ENCODE assay signal across 21 cellular contexts in genomic region chr1:156366832-156367231, GRCh38. TPM values are rescaled to one million over a fixed set of nuclear protein-coding genes. Genes with fewer than 3 reads are reported as not detected.
DNase-seq lines count a peak whose midpoint lies in the region; ATAC-seq lines count a peak whose summit lies in the region.
"Had no signal": no experiment of that assay in that cellular context is flagged by ENCODE, and none has a peak within 500 bp of the region (broad histone marks: within the 10 kb centered on the region; RNA-seq: fewer than 3 reads in every experiment).

No MANE protein-coding gene starts in this region.

- H3K23ac ChIP-seq in neuronal stem cell (ENCODE audit: low read depth, low read length, poor library complexity) = no peak overlapping the region

- no peak overlapping the region for H2BK12ac ChIP-seq in neuronal stem cell (ENCODE audit: low read length)

- ATAC-seq in HG02588 (IDR thresholded peaks at IDR 0.05; ENCODE audit: unreplicated experiment) = no peak
- no peak for ATAC-seq in HG03039 (IDR thresholded peaks at IDR 0.05; ENCODE audit: unreplicated experiment)

- peaks cover 3 to 6% of the 10 kb centered on the region in 2 donors for H3K4me1 ChIP-seq in neuronal stem cell (ENCODE audit: control insufficient read depth in 2 of 2, insufficient read depth in 1 of 2, low read depth in 1 of 2, low read length in 2 of 2)

- no peak overlapping the region for H2AFZ ChIP-seq in neuronal stem cell (ENCODE audit: low read length)

- H2BK120ac ChIP-seq in neuronal stem cell (ENCODE audit: low read depth, low read length) = no peak overlapping the region

- peak overlapping the region; percentile 49 for H2AK5ac ChIP-seq in neuronal stem cell (ENCODE audit: low read depth, low read length)

- DNase-seq in AG20443 (ENCODE audit: low spot score) (peak; percentile 8), SK-N-DZ (ENCODE audit: low spot score) (peak; percentile 84), neuronal stem cell (ENCODE audit: low spot score) (no peak), ecto neural progenitor cell (ENCODE audit: low spot score) (no peak)
- DNase-seq: 8988T, ACHN, DMS153, DND-41, H9, IMR-90, MM.1S, NCI-H2029, NCI-H446 treated with DMSO at 0.1 percent for 48 hours, NCI-H526 treated with DMSO at 0.1 percent for 48 hours, Right ventricle myocardium superior, RPMI8226 had no signal

- no CpG with 5 or more reads among the region's 4 CpGs for WGBS in neuronal stem cell (ENCODE audit: extremely low coverage in 2 of 2, insufficient read length in 2 of 2, insufficient replicate concordance in 1 of 2), 2 donors

- no peak overlapping the region for H3K4ac ChIP-seq in neuronal stem cell (ENCODE audit: low read length)

- H2BK5ac ChIP-seq in neuronal stem cell (ENCODE audit: low read length) = no peak overlapping the region

- H3K27ac ChIP-seq in neuronal stem cell (replicated peaks; ENCODE audit: low read length) = no peak overlapping the region
- H3K27ac ChIP-seq: KMS-11, SJSA1 had no signal

- no peak overlapping the region for H3K14ac ChIP-seq in neuronal stem cell (ENCODE audit: low read length)

- H3K27me3 ChIP-seq in neuronal stem cell (ENCODE audit: control insufficient read depth in 3 of 3, insufficient read depth in 3 of 3, low read depth in 1 of 3, low read length in 3 of 3) = peaks cover 4 to 60% (median 24%) of the 10 kb centered on the region in 3 experiments

- no peak overlapping the region for H3K4me3 ChIP-seq in neuronal stem cell (ENCODE audit: low read length in 2 of 2)
- H3K4me3 ChIP-seq: SJSA1 had no signal

- no peak overlapping the region for H3K9ac ChIP-seq in neuronal stem cell (ENCODE audit: low read depth, low read length, poor library complexity)
- H3K9ac ChIP-seq: KMS-11 had no signal

- H3K9me3 ChIP-seq in neuronal stem cell (replicated peaks in 1 of 2; ENCODE audit: control insufficient read depth in 2 of 2, insufficient read depth in 1 of 2, low read depth in 1 of 2, low read length in 2 of 2) = no peaks in the 10 kb centered on the region
- H3K9me3 ChIP-seq: SJSA1 had no signal

- H3K36me3 ChIP-seq in neuronal stem cell (replicated peaks in 1 of 2; ENCODE audit: control insufficient read depth in 2 of 2, insufficient read depth in 2 of 2, low read length in 2 of 2) = no peaks in the 10 kb centered on the region
- H3K36me3 ChIP-seq: SJSA1 had no signal

- H4K91ac ChIP-seq in neuronal stem cell (ENCODE audit: low read depth, low read length, poor library complexity) = no peak overlapping the region

- no peak overlapping the region for H2BK15ac ChIP-seq in neuronal stem cell (ENCODE audit: low read length)

- no peaks in the 10 kb centered on the region for H3K79me1 ChIP-seq in neuronal stem cell (ENCODE audit: low read depth, low read length)

- H4K8ac ChIP-seq in neuronal stem cell (ENCODE audit: low read depth, low read length) = no peak overlapping the region

- no peak overlapping the region for H3K4me2 ChIP-seq in neuronal stem cell (ENCODE audit: insufficient read depth, low read length, poor library complexity, severe bottlenecking)
- H3K4me2 ChIP-seq: KMS-11 had no signal

- no peak overlapping the region for H3K18ac ChIP-seq in neuronal stem cell (ENCODE audit: low read length)

RNA-seq across cellular contexts. Expression of gene RHBG, which starts 2.2 kb away (rescaled TPM):
- polyA plus RNA-seq in SK-N-DZ (2014; cell fraction: cytosol; rRNA removed) = 5.4 and 8.6 TPM in 2 replicates
- 22.8 and 30.3 TPM in 2 replicates for polyA plus RNA-seq in SK-N-DZ (2014; cell fraction: nucleus; rRNA removed)
- polyA plus RNA-seq in neuronal stem cell (2013, experiment 1 of 2) = 0.03 TPM
- polyA plus RNA-seq in neuronal stem cell (2013, experiment 2 of 2) = 0.03 TPM
- polyA plus RNA-seq: BJ, IMR-90 had no signal

RNA-seq across cellular contexts. Expression of gene TSACC, which starts 28.5 kb away (rescaled TPM):
- polyA plus RNA-seq in SK-N-DZ (2014; cell fraction: cytosol; rRNA removed) = 1.6 and 2.4 TPM in 2 replicates
- 0.91 TPM in 1 of 2 replicates, not detected in the other for polyA plus RNA-seq in SK-N-DZ (2014; cell fraction: nucleus; rRNA removed)
- 0.52 TPM for polyA plus RNA-seq in neuronal stem cell (2013, experiment 1 of 2)
- 0.66 TPM for polyA plus RNA-seq in neuronal stem cell (2013, experiment 2 of 2)

RNA-seq across cellular contexts. Expression of gene CCT3, which starts 28.7 kb away (rescaled TPM):
- 1,130 and 1,182 TPM in 2 replicates for polyA plus RNA-seq in SK-N-DZ (2014; cell fraction: cytosol; rRNA removed)
- 445 and 623 TPM in 2 replicates for polyA plus RNA-seq in SK-N-DZ (2014; cell fraction: nucleus; rRNA removed)
- 153 TPM for polyA plus RNA-seq in neuronal stem cell (2013, experiment 1 of 2)
- polyA plus RNA-seq in neuronal stem cell (2013, experiment 2 of 2) = 152 TPM

Comparison
In these comparisons a context has a peak if more than half of its experiments do, and no peak if none do; other contexts are left out.
1. DNase-seq: peak in AG20443 (single experiment) and SK-N-DZ (single experiment); none in neuronal stem cell (single experiment) and ecto neural progenitor cell (single experiment).